In the genomic region with DNA sequence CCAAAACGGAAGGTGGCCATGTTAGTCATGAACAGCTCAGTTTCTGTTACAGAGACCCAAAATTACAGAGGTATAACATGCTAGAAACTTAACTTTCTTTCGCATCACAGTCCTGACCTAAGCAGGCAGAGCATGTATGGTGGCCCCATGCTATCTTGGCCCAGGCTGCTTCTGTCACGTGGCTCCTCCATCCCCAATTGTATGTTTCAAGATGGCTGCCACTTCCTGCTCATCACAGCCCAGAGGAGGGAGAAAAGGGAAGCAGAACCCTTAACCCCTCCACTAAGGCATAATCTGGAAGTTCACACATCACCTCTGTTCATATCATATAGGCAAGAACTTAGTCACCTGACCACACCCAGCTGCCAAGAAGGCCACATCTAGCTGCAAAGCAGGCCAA, we compare ENCODE assay signal across 2 cellular contexts.
TF ChIP-seq lines count a peak whose summit lies in the region.

No MANE protein-coding gene starts in this region.

TF ChIP-seq in GM23338, 12 proteins besides CTCF, POLR2A, EP300 and RAD21:
- TF ChIP-seq EZH2phosphoT487 (IDR thresholded peaks at IDR 0.05; ENCODE audit: unreplicated experiment) (no peak), ZNF331 (CRISPR knock-in tag; IDR thresholded peaks at IDR 0.05; ENCODE audit: low read depth) (no peak), POLR2AphosphoS5 (IDR thresholded peaks at IDR 0.05; ENCODE audit: low read depth) (no peak)
TF ChIP-seq in GM23338: peak in this region for 0.

TF ChIP-seq in IMR-90, 13 proteins besides CTCF, POLR2A, EP300 and RAD21:
- TF ChIP-seq MAFK (IDR thresholded peaks at IDR 0.05; ENCODE audit: low read depth, low read length) (no peak), RFX5 (IDR thresholded peaks at IDR 0.05; ENCODE audit: low read depth, low read length) (no peak), CEBPB (IDR thresholded peaks at IDR 0.05; ENCODE audit: low read depth, low read length) (no peak), BHLHE40 (IDR thresholded peaks at IDR 0.05; ENCODE audit: low read depth, low read length) (no peak), SMC3 (IDR thresholded peaks at IDR 0.05; ENCODE audit: low read depth, low read length) (no peak), FOS (IDR thresholded peaks at IDR 0.05; ENCODE audit: low read depth, low read length) (no peak), MAZ (IDR thresholded peaks at IDR 0.05; ENCODE audit: borderline replicate concordance, low read depth, low read length) (no peak), NFE2L2 (IDR thresholded peaks at IDR 0.05; ENCODE audit: low read depth, low read length) (no peak), RCOR1 (IDR thresholded peaks at IDR 0.05; ENCODE audit: insufficient replicate concordance, low read length) (no peak), MXI1 (IDR thresholded peaks at IDR 0.05; ENCODE audit: borderline replicate concordance, low read depth, low read length) (no peak), CHD1 (IDR thresholded peaks at IDR 0.05; ENCODE audit: low read depth, low read length) (no peak)
- TF ChIP-seq, protein P1, sequence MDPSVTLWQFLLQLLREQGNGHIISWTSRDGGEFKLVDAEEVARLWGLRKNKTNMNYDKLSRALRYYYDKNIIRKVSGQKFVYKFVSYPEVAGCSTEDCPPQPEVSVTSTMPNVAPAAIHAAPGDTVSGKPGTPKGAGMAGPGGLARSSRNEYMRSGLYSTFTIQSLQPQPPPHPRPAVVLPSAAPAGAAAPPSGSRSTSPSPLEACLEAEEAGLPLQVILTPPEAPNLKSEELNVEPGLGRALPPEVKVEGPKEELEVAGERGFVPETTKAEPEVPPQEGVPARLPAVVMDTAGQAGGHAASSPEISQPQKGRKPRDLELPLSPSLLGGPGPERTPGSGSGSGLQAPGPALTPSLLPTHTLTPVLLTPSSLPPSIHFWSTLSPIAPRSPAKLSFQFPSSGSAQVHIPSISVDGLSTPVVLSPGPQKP (IDR thresholded peaks at IDR 0.05; ENCODE audit: borderline replicate concordance, low read depth, low read length), result no peak
- TF ChIP-seq, protein P2, sequence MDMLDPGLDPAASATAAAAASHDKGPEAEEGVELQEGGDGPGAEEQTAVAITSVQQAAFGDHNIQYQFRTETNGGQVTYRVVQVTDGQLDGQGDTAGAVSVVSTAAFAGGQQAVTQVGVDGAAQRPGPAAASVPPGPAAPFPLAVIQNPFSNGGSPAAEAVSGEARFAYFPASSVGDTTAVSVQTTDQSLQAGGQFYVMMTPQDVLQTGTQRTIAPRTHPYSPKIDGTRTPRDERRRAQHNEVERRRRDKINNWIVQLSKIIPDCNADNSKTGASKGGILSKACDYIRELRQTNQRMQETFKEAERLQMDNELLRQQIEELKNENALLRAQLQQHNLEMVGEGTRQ (IDR thresholded peaks at IDR 0.05; ENCODE audit: low read depth, low read length), result no peak
